Comparison of ENCODE assay signal across 8 cellular contexts in the genomic region with DNA sequence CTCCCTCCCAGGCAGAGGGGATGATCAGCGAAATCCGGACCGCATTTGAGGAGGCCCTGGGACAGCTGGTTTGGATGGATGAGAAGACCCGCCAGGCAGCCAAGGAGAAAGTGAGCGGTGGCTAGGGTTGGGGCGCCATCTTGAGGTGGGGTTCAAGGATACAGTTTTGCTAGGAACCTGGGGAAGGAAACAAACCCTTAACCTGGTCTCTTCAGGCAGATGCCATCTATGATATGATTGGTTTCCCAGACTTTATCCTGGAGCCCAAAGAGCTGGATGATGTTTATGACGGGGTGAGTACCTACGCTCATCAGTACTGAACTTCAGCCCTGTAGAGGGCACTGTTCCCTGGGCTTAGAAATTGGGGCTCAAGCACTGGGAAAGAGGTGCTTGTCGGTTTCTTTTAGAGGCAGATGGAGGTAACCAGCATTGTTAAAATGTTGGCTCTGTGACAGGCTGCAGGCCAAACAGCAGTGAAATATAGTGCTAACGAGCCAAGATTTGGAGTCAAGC. TPM values are rescaled to one million over a fixed set of nuclear protein-coding genes. Genes with fewer than 3 reads are reported as not detected.
DNase-seq lines count a peak whose midpoint lies in the region; ATAC-seq and TF ChIP-seq lines count a peak whose summit lies in the region.

No MANE protein-coding gene starts in this region.

- H3K4me3 ChIP-seq in HEK293 (ENCODE audit: low read depth, low read length) (no peak overlapping the region), mesenchymal stem cell (ENCODE audit: insufficient read depth in 1 of 2, low read depth in 1 of 2, low read length in 2 of 2) (no peak overlapping the region)

- H3K14ac ChIP-seq in mesenchymal stem cell (ENCODE audit: low read length in 2 of 2), result no peak overlapping the region

- H3K27me3 ChIP-seq in mesenchymal stem cell (ENCODE audit: control insufficient read depth in 1 of 2, insufficient read depth in 1 of 2, low read length in 2 of 2), result peaks cover 26 to 31% of the 10 kb centered on the region in 2 experiments

- H3K18ac ChIP-seq in mesenchymal stem cell (ENCODE audit: low read depth in 1 of 2, low read length in 2 of 2), result no peak overlapping the region

- H4K8ac ChIP-seq in mesenchymal stem cell (ENCODE audit: low read length), result no peak overlapping the region

- no peak overlapping the region for H2BK12ac ChIP-seq in mesenchymal stem cell (ENCODE audit: low read length in 2 of 2)

- H3K23ac ChIP-seq in mesenchymal stem cell (ENCODE audit: low read length in 2 of 2), result no peak overlapping the region

- no peak overlapping the region for H2BK120ac ChIP-seq in mesenchymal stem cell (ENCODE audit: low read depth, low read length)

- no peak overlapping the region for H2BK5ac ChIP-seq in mesenchymal stem cell (ENCODE audit: low read depth, low read length, poor library complexity, severe bottlenecking)

- no peak overlapping the region for H3K4me2 ChIP-seq in mesenchymal stem cell (ENCODE audit: low read length, poor library complexity, severe bottlenecking)

- no peaks in the 10 kb centered on the region for H3K4me1 ChIP-seq in HEK293 (ENCODE audit: control insufficient read depth, insufficient read depth, low read length)
- H3K4me1 ChIP-seq in mesenchymal stem cell (ENCODE audit: control insufficient read depth, insufficient read depth, low read depth, low read length), result no peaks in the 10 kb centered on the region

- CTCF ChIA-PET in HEK293 (lab: Yijun Ruan, JAX), result interaction anchor here (0.6 to 2.8 kb wide), 14 partner anchors 8 to 397 kb away, joined by 3 to 15 read pairs (median 4); a partner anchor contains a TSS

- H3K9ac ChIP-seq in mesenchymal stem cell (ENCODE audit: low read length), result peak overlapping the region; percentile 4

- no peak overlapping the region for H3K27ac Mint-ChIP-seq in stimulated activated effector memory CD8-positive, alpha-beta T cell treated with anti-CD3 and anti-CD28 coated beads, Interleukin-12 subunit alpha, Interleukin-12 subunit beta, amount 100 ng/mL, for 72 hours

- H3K36me3 Mint-ChIP-seq in stimulated activated effector memory CD8-positive, alpha-beta T cell treated with anti-CD3 and anti-CD28 coated beads, Interleukin-12 subunit alpha, Interleukin-12 subunit beta, amount 100 ng/mL, for 72 hours, result peaks cover 4% of the 10 kb centered on the region

- H3K9me3 ChIP-seq in HEK293 (ENCODE audit: control insufficient read depth, insufficient read depth, low read depth, low read length) (no peaks in the 10 kb centered on the region), mesenchymal stem cell (ENCODE audit: control insufficient read depth, low read length) (no peaks in the 10 kb centered on the region)

- no peaks in the 10 kb centered on the region for H3K9me3 Mint-ChIP-seq in stimulated activated effector memory CD8-positive, alpha-beta T cell treated with anti-CD3 and anti-CD28 coated beads, Interleukin-12 subunit alpha, Interleukin-12 subunit beta, amount 100 ng/mL, for 72 hours

- H3K4me1 Mint-ChIP-seq in stimulated activated effector memory CD8-positive, alpha-beta T cell treated with anti-CD3 and anti-CD28 coated beads, Interleukin-12 subunit alpha, Interleukin-12 subunit beta, amount 100 ng/mL, for 72 hours, result no peaks in the 10 kb centered on the region

- H3K79me1 ChIP-seq in mesenchymal stem cell (replicated peaks; ENCODE audit: low read length, poor library complexity, severe bottlenecking), result no peaks in the 10 kb centered on the region

- ATAC-seq in stimulated activated effector memory CD8-positive, alpha-beta T cell treated with anti-CD3 and anti-CD28 coated beads, Interleukin-12 subunit alpha, Interleukin-12 subunit beta, amount 100 ng/mL, for 72 hours, result peak; percentile 69
- ATAC-seq in HG02885 (IDR thresholded peaks at IDR 0.05; ENCODE audit: poor library complexity, unreplicated experiment), result no peak

- no peaks in the 10 kb centered on the region for H3K36me3 ChIP-seq in HEK293 (ENCODE audit: control insufficient read depth in 2 of 2, insufficient read depth in 1 of 2, low read length in 2 of 2)
- no peaks in the 10 kb centered on the region for H3K36me3 ChIP-seq in mesenchymal stem cell (ENCODE audit: control insufficient read depth in 1 of 2, insufficient read depth in 2 of 2, low read depth in 1 of 2, low read length in 2 of 2)

- H2AK5ac ChIP-seq in mesenchymal stem cell (ENCODE audit: low read length, severe bottlenecking), result no peak overlapping the region

- 18% methylated on average over 10 of the region's 10 CpGs for WGBS in mesenchymal stem cell

- peak; percentile 83 for TF ChIP-seq CTCF in HEK293 (tag by site-specific recombination; IDR thresholded peaks at IDR 0.05)

- H3K27ac ChIP-seq in HEK293 (ENCODE audit: extremely low read depth, low read depth, low read length) (no peak overlapping the region), mesenchymal stem cell (ENCODE audit: low read length, poor library complexity, severe bottlenecking) (no peak overlapping the region)

- H2BK15ac ChIP-seq in mesenchymal stem cell (ENCODE audit: low read depth, poor library complexity, severe bottlenecking), result no peak overlapping the region

- DNase-seq in C1 segment of cervical spinal cord (lab: John Stamatoyannopoulos, UW) (peak in 8 of 14 donors; percentile 3 to 39 (median 20)), NCI-H526 (lab: John Stamatoyannopoulos, UW) (peak; percentile 36 to 75), ecto neural progenitor cell (ENCODE audit: low spot score) (peak; percentile 77), mesenchymal stem cell (peak; percentile 51)
- DNase-seq in activated CD4-positive, alpha-beta T cell treated with anti-CD3 and anti-CD28 coated beads, Interleukin-2, amount 50 U/mL, for 24 hours (ENCODE audit: low read depth in 1 of 2, low spot score in 1 of 2), result peak; percentile 40 to 61
- peak; percentile 51 to 83 for DNase-seq in stimulated activated effector memory CD8-positive, alpha-beta T cell treated with anti-CD3 and anti-CD28 coated beads, Interleukin-12 subunit alpha, Interleukin-12 subunit beta, amount 100 ng/mL, for 72 hours (ENCODE audit: low spot score in 2 of 2)

- POLR2A ChIA-PET in HEK293 (lab: Yijun Ruan, JAX), result no interaction called here

- no peak overlapping the region for H4K91ac ChIP-seq in mesenchymal stem cell (ENCODE audit: low read length)

- H3K4ac ChIP-seq in mesenchymal stem cell (ENCODE audit: low read depth in 1 of 2, low read length in 2 of 2), result no peak overlapping the region

- no peak overlapping the region for H3K4me3 Mint-ChIP-seq in stimulated activated effector memory CD8-positive, alpha-beta T cell treated with anti-CD3 and anti-CD28 coated beads, Interleukin-12 subunit alpha, Interleukin-12 subunit beta, amount 100 ng/mL, for 72 hours

- H2AFZ ChIP-seq in mesenchymal stem cell (ENCODE audit: low read depth, low read length), result no peak overlapping the region

TF ChIP-seq in HEK293, 187 proteins besides CTCF, POLR2A, EP300 and RAD21 (continues in another document):
- TF ChIP-seq TCF7L2 (IDR thresholded peaks at IDR 0.05; ENCODE audit: borderline replicate concordance, low read depth, low read length) (no peak), ZBTB8A (tag by site-specific recombination; IDR thresholded peaks at IDR 0.05) (peak; percentile 74), FEZF1 (tag by site-specific recombination; IDR thresholded peaks at IDR 0.05) (no peak), ZNF324 (tag by site-specific recombination; IDR thresholded peaks at IDR 0.05) (no peak), ZNF707 (tag by site-specific recombination; IDR thresholded peaks at IDR 0.05) (no peak), SCRT1 (tag by site-specific recombination; IDR thresholded peaks at IDR 0.05; ENCODE audit: borderline replicate concordance) (no peak), ZNF610 (tag by site-specific recombination; IDR thresholded peaks at IDR 0.05; ENCODE audit: borderline replicate concordance) (no peak), ZBTB17 (tag by site-specific recombination; IDR thresholded peaks at IDR 0.05) (peak; percentile 74), ZNF311 (tag by site-specific recombination; IDR thresholded peaks at IDR 0.05; ENCODE audit: borderline replicate concordance) (no peak), ZFP69B (tag by site-specific recombination; IDR thresholded peaks at IDR 0.05) (no peak), ZNF654 (tag by site-specific recombination; IDR thresholded peaks at IDR 0.05; ENCODE audit: low read depth) (peak; percentile 76), ZFP37 (tag by site-specific recombination; IDR thresholded peaks at IDR 0.05) (no peak), ZSCAN23 (tag by site-specific recombination; IDR thresholded peaks at IDR 0.05) (no peak), HOXC10 (CRISPR knock-in tag; IDR thresholded peaks at IDR 0.05) (no peak), ZNF48 (tag by site-specific recombination; IDR thresholded peaks at IDR 0.05) (no peak)
- TF ChIP-seq, protein P1, sequence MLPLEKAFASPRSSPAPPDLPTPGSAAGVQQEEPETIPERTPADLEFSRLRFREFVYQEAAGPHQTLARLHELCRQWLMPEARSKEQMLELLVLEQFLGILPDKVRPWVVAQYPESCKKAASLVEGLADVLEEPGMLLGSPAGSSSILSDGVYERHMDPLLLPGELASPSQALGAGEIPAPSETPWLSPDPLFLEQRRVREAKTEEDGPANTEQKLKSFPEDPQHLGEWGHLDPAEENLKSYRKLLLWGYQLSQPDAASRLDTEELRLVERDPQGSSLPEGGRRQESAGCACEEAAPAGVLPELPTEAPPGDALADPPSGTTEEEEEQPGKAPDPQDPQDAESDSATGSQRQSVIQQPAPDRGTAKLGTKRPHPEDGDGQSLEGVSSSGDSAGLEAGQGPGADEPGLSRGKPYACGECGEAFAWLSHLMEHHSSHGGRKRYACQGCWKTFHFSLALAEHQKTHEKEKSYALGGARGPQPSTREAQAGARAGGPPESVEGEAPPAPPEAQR (tag by site-specific recombination; IDR thresholded peaks at IDR 0.05), result no peak
- TF ChIP-seq, protein P2, sequence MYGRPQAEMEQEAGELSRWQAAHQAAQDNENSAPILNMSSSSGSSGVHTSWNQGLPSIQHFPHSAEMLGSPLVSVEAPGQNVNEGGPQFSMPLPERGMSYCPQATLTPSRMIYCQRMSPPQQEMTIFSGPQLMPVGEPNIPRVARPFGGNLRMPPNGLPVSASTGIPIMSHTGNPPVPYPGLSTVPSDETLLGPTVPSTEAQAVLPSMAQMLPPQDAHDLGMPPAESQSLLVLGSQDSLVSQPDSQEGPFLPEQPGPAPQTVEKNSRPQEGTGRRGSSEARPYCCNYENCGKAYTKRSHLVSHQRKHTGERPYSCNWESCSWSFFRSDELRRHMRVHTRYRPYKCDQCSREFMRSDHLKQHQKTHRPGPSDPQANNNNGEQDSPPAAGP (tag by site-specific recombination; IDR thresholded peaks at IDR 0.05), result 0 out of 2 replicates have a peak, but pooled peaks have one; percentile 25

RNA-seq across cellular contexts. Expression of a gene that starts 9.6 kb away (rescaled TPM):
- 121 TPM for polyA plus RNA-seq in mesenchymal stem cell (2013, experiment 1 of 2)
- polyA plus RNA-seq in mesenchymal stem cell (2013, experiment 2 of 2), result 116 TPM

RNA-seq across cellular contexts. Expression of a gene that starts 13.7 kb away (rescaled TPM):
- polyA plus RNA-seq in mesenchymal stem cell (2013, experiment 1 of 2), result not detected
- not detected for polyA plus RNA-seq in mesenchymal stem cell (2013, experiment 2 of 2)

RNA-seq across cellular contexts. Expression of a gene that starts 24.9 kb away (rescaled TPM):
- 188 TPM for polyA plus RNA-seq in mesenchymal stem cell (2013, experiment 1 of 2)
- polyA plus RNA-seq in mesenchymal stem cell (2013, experiment 2 of 2), result 185 TPM

RNA-seq across cellular contexts. Expression of a gene that starts 28.1 kb away (rescaled TPM):
- polyA plus RNA-seq in mesenchymal stem cell (2013, experiment 1 of 2), result 0.37 TPM
- 0.40 TPM for polyA plus RNA-seq in mesenchymal stem cell (2013, experiment 2 of 2)

RNA-seq across cellular contexts. Expression of a gene that starts 40.0 kb away (rescaled TPM):
- polyA plus RNA-seq in mesenchymal stem cell (2013, experiment 1 of 2), result 3.9 TPM
- polyA plus RNA-seq in mesenchymal stem cell (2013, experiment 2 of 2), result 3.6 TPM

Comparison
In these comparisons a context has a peak if more than half of its experiments do, and no peak if none do; other contexts are left out.
1. DNase-seq: peak in every context shown above with its lines; median percentile 77 in ecto neural progenitor cell; 67 in stimulated activated effector memory CD8-positive, alpha-beta T cell treated with anti-CD3 and anti-CD28 coated beads, Interleukin-12 subunit alpha, Interleukin-12 subunit beta, amount 100 ng/mL, for 72 hours; 56 in NCI-H526; 51 in mesenchymal stem cell; 50 in activated CD4-positive, alpha-beta T cell treated with anti-CD3 and anti-CD28 coated beads, Interleukin-2, amount 50 U/mL, for 24 hours; 20 in C1 segment of cervical spinal cord.